1 cellular context compared by ENCODE assay signal in genomic region chr12:132190012-132190755, GRCh38.
A peak's percentile ranks its signal among the peaks of the same experiment; 100 is the strongest.
TF ChIP-seq lines count a peak whose summit lies in the region.

No MANE protein-coding gene starts in this region.

TF ChIP-seq in WTC11, 78 proteins besides CTCF, POLR2A, EP300 and RAD21 (continued from another document):
- TF ChIP-seq ZNF532 (CRISPR knock-in tag; IDR thresholded peaks at IDR 0.05; ENCODE audit: borderline replicate concordance) (no peak), ZNF512 (CRISPR knock-in tag; IDR thresholded peaks at IDR 0.05; ENCODE audit: borderline replicate concordance) (no peak), SMAD4 (CRISPR knock-in tag; IDR thresholded peaks at IDR 0.05) (0 out of 2 replicates have a peak, but pooled peaks have one; percentile 7), TCF7 (CRISPR knock-in tag; IDR thresholded peaks at IDR 0.05; ENCODE audit: low read depth) (no peak)
- TF ChIP-seq, protein P1, sequence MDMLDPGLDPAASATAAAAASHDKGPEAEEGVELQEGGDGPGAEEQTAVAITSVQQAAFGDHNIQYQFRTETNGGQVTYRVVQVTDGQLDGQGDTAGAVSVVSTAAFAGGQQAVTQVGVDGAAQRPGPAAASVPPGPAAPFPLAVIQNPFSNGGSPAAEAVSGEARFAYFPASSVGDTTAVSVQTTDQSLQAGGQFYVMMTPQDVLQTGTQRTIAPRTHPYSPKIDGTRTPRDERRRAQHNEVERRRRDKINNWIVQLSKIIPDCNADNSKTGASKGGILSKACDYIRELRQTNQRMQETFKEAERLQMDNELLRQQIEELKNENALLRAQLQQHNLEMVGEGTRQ (CRISPR knock-in tag; IDR thresholded peaks at IDR 0.05): no peak
TF ChIP-seq in WTC11: peak in this region for 4.
